Comparison of ENCODE assay signal across 2 cellular contexts in genomic region chr5:80662108-80662507, GRCh38.
TF ChIP-seq lines count a peak whose summit lies in the region.

No MANE protein-coding gene starts in this region.

TF ChIP-seq in IMR-90, 13 proteins besides CTCF, POLR2A, EP300 and RAD21:
- TF ChIP-seq MAFK (IDR thresholded peaks at IDR 0.05; ENCODE audit: low read depth, low read length) (no peak), NFE2L2 (IDR thresholded peaks at IDR 0.05; ENCODE audit: low read depth, low read length) (no peak), CEBPB (IDR thresholded peaks at IDR 0.05; ENCODE audit: low read depth, low read length) (peak; percentile 41; the same call in 1 of the 2 replicates), MXI1 (IDR thresholded peaks at IDR 0.05; ENCODE audit: borderline replicate concordance, low read depth, low read length) (no peak), MAZ (IDR thresholded peaks at IDR 0.05; ENCODE audit: borderline replicate concordance, low read depth, low read length) (no peak), USF2 (IDR thresholded peaks at IDR 0.05; ENCODE audit: low read depth, low read length) (no peak), FOS (IDR thresholded peaks at IDR 0.05; ENCODE audit: low read depth, low read length) (no peak), RCOR1 (IDR thresholded peaks at IDR 0.05; ENCODE audit: insufficient replicate concordance, low read length) (no peak)

TF ChIP-seq in GM12878, 131 proteins besides CTCF, POLR2A, EP300 and RAD21:
- no peak for TF ChIP-seq ATF7 (IDR thresholded peaks at IDR 0.05; ENCODE audit: low read depth)
- TF ChIP-seq, protein P1, sequence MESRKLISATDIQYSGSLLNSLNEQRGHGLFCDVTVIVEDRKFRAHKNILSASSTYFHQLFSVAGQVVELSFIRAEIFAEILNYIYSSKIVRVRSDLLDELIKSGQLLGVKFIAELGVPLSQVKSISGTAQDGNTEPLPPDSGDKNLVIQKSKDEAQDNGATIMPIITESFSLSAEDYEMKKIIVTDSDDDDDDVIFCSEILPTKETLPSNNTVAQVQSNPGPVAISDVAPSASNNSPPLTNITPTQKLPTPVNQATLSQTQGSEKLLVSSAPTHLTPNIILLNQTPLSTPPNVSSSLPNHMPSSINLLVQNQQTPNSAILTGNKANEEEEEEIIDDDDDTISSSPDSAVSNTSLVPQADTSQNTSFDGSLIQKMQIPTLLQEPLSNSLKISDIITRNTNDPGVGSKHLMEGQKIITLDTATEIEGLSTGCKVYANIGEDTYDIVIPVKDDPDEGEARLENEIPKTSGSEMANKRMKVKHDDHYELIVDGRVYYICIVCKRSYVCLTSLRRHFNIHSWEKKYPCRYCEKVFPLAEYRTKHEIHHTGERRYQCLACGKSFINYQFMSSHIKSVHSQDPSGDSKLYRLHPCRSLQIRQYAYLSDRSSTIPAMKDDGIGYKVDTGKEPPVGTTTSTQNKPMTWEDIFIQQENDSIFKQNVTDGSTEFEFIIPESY (IDR thresholded peaks at IDR 0.05), result no peak
- TF ChIP-seq ZBED1 (IDR thresholded peaks at IDR 0.05; ENCODE audit: borderline replicate concordance), result no peak
- TF ChIP-seq ATF3 (IDR thresholded peaks at IDR 0.05; ENCODE audit: borderline replicate concordance, extremely low read depth, low read depth, low read length), result no peak
- TF ChIP-seq NRF1 (conservative IDR thresholded peaks at IDR 0.05; ENCODE audit: low read depth, low read length), result no peak
TF ChIP-seq in GM12878: peak in this region for 0.
